In genomic region chr9:6779417-6780241, GRCh38 we compare ENCODE assay signal across 1 cellular context.
TF ChIP-seq lines count a peak whose summit lies in the region.

No MANE protein-coding gene starts in this region.

TF ChIP-seq in HepG2, 621 proteins besides CTCF, POLR2A, EP300 and RAD21 (continued from another document and continues in another):
- no peak for TF ChIP-seq CSRNP1 (CRISPR knock-in tag; IDR thresholded peaks at IDR 0.05)
- TF ChIP-seq RFXANK (CRISPR knock-in tag; IDR thresholded peaks at IDR 0.05) = no peak
- TF ChIP-seq TAF15 (IDR thresholded peaks at IDR 0.05; ENCODE audit: low read depth, low read length, poor library complexity, severe bottlenecking) = no peak
- no peak for TF ChIP-seq ZNF124 (CRISPR knock-in tag; IDR thresholded peaks at IDR 0.05)
- TF ChIP-seq HOMEZ (CRISPR knock-in tag; IDR thresholded peaks at IDR 0.05; ENCODE audit: low read depth) = peak; percentile 32; the same call in 1 of the 2 replicates
- TF ChIP-seq ZNF205 (CRISPR knock-in tag; IDR thresholded peaks at IDR 0.05) = no peak
- TF ChIP-seq ZBTB49 (CRISPR knock-in tag; IDR thresholded peaks at IDR 0.05; ENCODE audit: borderline replicate concordance) = no peak
- TF ChIP-seq NKX3-1 (CRISPR knock-in tag; IDR thresholded peaks at IDR 0.05) = no peak
- TF ChIP-seq ERF (CRISPR knock-in tag; IDR thresholded peaks at IDR 0.05) = peak; percentile 37; the same call in 1 of the 2 replicates
- TF ChIP-seq HNF4G (IDR thresholded peaks at IDR 0.05; ENCODE audit: borderline replicate concordance, low read depth, low read length) = peak; percentile 70; the same call in 1 of the 2 replicates
- TF ChIP-seq HNF4G (CRISPR knock-in tag; IDR thresholded peaks at IDR 0.05; ENCODE audit: borderline replicate concordance, low read depth) = no peak
- TF ChIP-seq KMT2B (CRISPR knock-in tag; IDR thresholded peaks at IDR 0.05) = no peak
- peak; percentile 27; the same call in 1 of the 2 replicates for TF ChIP-seq ARID4A (CRISPR knock-in tag; IDR thresholded peaks at IDR 0.05; ENCODE audit: borderline replicate concordance)
- no peak; the same call in 1 of the 2 replicates for TF ChIP-seq FOXO1 (CRISPR knock-in tag; IDR thresholded peaks at IDR 0.05)
- TF ChIP-seq CEBPG (CRISPR knock-in tag; IDR thresholded peaks at IDR 0.05) = peak; percentile 33; the same call in 1 of the 2 replicates
- no peak for TF ChIP-seq ELK4 (CRISPR knock-in tag; IDR thresholded peaks at IDR 0.05; ENCODE audit: borderline replicate concordance)
- TF ChIP-seq ZNF546 (CRISPR knock-in tag; conservative IDR thresholded peaks at IDR 0.05) = no peak
- peak; percentile 85 for TF ChIP-seq HNF4A (CRISPR knock-in tag; IDR thresholded peaks at IDR 0.05)
- TF ChIP-seq SATB2 (CRISPR knock-in tag; IDR thresholded peaks at IDR 0.05) = no peak
- TF ChIP-seq PITX1 (CRISPR knock-in tag; IDR thresholded peaks at IDR 0.05) = peak; percentile 65
- TF ChIP-seq ZNF530 (CRISPR knock-in tag; IDR thresholded peaks at IDR 0.05; ENCODE audit: low read depth) = no peak
- TF ChIP-seq XBP1 (CRISPR knock-in tag; IDR thresholded peaks at IDR 0.05) = no peak
- TF ChIP-seq ESRRA (CRISPR knock-in tag; IDR thresholded peaks at IDR 0.05; ENCODE audit: low read depth) = no peak
- TF ChIP-seq ZNF382 (CRISPR knock-in tag; IDR thresholded peaks at IDR 0.05; ENCODE audit: borderline replicate concordance) = no peak
- TF ChIP-seq GABPA (IDR thresholded peaks at IDR 0.05; ENCODE audit: low read depth, low read length) = no peak
- TF ChIP-seq GABPA (CRISPR knock-in tag; IDR thresholded peaks at IDR 0.05; ENCODE audit: low read depth) = 0 out of 2 replicates have a peak, but pooled peaks have one; percentile 38
- no peak for TF ChIP-seq SNAPC4 (CRISPR knock-in tag; IDR thresholded peaks at IDR 0.05)
- no peak for TF ChIP-seq SOX13 (IDR thresholded peaks at IDR 0.05)
- TF ChIP-seq SOX13 (CRISPR knock-in tag; conservative IDR thresholded peaks at IDR 0.05 in 1 of 2, IDR thresholded peaks at IDR 0.05 in 1 of 2) = peak in 1 of 2 experiments; percentile 58; a peak in 1 of 4 replicates
- peak; percentile 58 for TF ChIP-seq ZMYM4 (CRISPR knock-in tag; IDR thresholded peaks at IDR 0.05)
- no peak for TF ChIP-seq FOXP1 (IDR thresholded peaks at IDR 0.05)
- peak; percentile 43; the same call in 1 of the 2 replicates for TF ChIP-seq FOXP1 (CRISPR knock-in tag; IDR thresholded peaks at IDR 0.05)
- TF ChIP-seq ELF3 (CRISPR knock-in tag; IDR thresholded peaks at IDR 0.05) = peak; percentile 89
- TF ChIP-seq ZKSCAN8 (CRISPR knock-in tag; IDR thresholded peaks at IDR 0.05; ENCODE audit: borderline replicate concordance) = 0 out of 2 replicates have a peak, but pooled peaks have one; percentile 5
- no peak for TF ChIP-seq BCL3 (CRISPR knock-in tag; IDR thresholded peaks at IDR 0.05)
- peak; percentile 60 for TF ChIP-seq RARA (CRISPR knock-in tag; IDR thresholded peaks at IDR 0.05)
- TF ChIP-seq ETV5 (CRISPR knock-in tag; IDR thresholded peaks at IDR 0.05; ENCODE audit: borderline replicate concordance) = peak; percentile 79
- TF ChIP-seq HOXA3 (CRISPR knock-in tag; IDR thresholded peaks at IDR 0.05) = peak; percentile 41; the same call in 1 of the 2 replicates
- peak; percentile 51 for TF ChIP-seq ZGPAT (CRISPR knock-in tag; IDR thresholded peaks at IDR 0.05)
- no peak for TF ChIP-seq RFX1 (IDR thresholded peaks at IDR 0.05)
- TF ChIP-seq TCF12 (IDR thresholded peaks at IDR 0.05) = no peak
- TF ChIP-seq TCF12 (CRISPR knock-in tag; IDR thresholded peaks at IDR 0.05) = no peak
- TF ChIP-seq FOXA3 (CRISPR knock-in tag; IDR thresholded peaks at IDR 0.05) = peak; percentile 45; the same call in 1 of the 2 replicates
- TF ChIP-seq GTF3A (CRISPR knock-in tag; conservative IDR thresholded peaks at IDR 0.05) = no peak
- no peak for TF ChIP-seq MAFG (CRISPR knock-in tag; IDR thresholded peaks at IDR 0.05)
- no peak for TF ChIP-seq MLX (CRISPR knock-in tag; IDR thresholded peaks at IDR 0.05)
- TF ChIP-seq GZF1 (CRISPR knock-in tag; IDR thresholded peaks at IDR 0.05) = peak; percentile 66; the same call in 1 of the 2 replicates
- TF ChIP-seq SP140L (CRISPR knock-in tag; IDR thresholded peaks at IDR 0.05; ENCODE audit: borderline replicate concordance) = no peak
